ENCODE assay signal across 2 cellular contexts in genomic region chr13:74573654-74574053, GRCh38.
TF ChIP-seq lines count a peak whose summit lies in the region.

No MANE protein-coding gene starts in this region.

TF ChIP-seq in Ishikawa, 13 proteins besides CTCF, POLR2A, EP300 and RAD21 (continued from another document):
- TF ChIP-seq REST (IDR thresholded peaks at IDR 0.05; ENCODE audit: low read depth) (no peak), YY1 (IDR thresholded peaks at IDR 0.05; ENCODE audit: low read depth) (no peak), MAX (IDR thresholded peaks at IDR 0.05) (no peak), TEAD4 (IDR thresholded peaks at IDR 0.05) (no peak), TCF12 (IDR thresholded peaks at IDR 0.05; ENCODE audit: low read depth) (no peak), EGR1 (IDR thresholded peaks at IDR 0.05) (no peak), CEBPB (IDR thresholded peaks at IDR 0.05) (no peak), CREB1 (IDR thresholded peaks at IDR 0.05; ENCODE audit: low read depth) (no peak), USF1 (IDR thresholded peaks at IDR 0.05) (no peak), FOXM1 (IDR thresholded peaks at IDR 0.05; ENCODE audit: borderline replicate concordance, low read depth) (no peak), ZBTB7A (IDR thresholded peaks at IDR 0.05; ENCODE audit: low read depth) (no peak), TAF1 (IDR thresholded peaks at IDR 0.05; ENCODE audit: low read depth) (no peak)

TF ChIP-seq in K562, 482 proteins besides CTCF, POLR2A, EP300 and RAD21 (continued from another document):
- TF ChIP-seq ZBTB40 (IDR thresholded peaks at IDR 0.05) (no peak), ZBTB40 (CRISPR knock-in tag; IDR thresholded peaks at IDR 0.05) (no peak), CHAMP1 (IDR thresholded peaks at IDR 0.05) (no peak), PHF8 (IDR thresholded peaks at IDR 0.05; ENCODE audit: borderline replicate concordance, low read length) (no peak), KLF6 (CRISPR knock-in tag; IDR thresholded peaks at IDR 0.05; ENCODE audit: borderline replicate concordance) (no peak), KDM2B (CRISPR knock-in tag; IDR thresholded peaks at IDR 0.05) (no peak), ZMIZ1 (IDR thresholded peaks at IDR 0.05; ENCODE audit: low read depth in 2 of 2, low read length in 2 of 2) (no peak), ELK1 (CRISPR knock-in tag; IDR thresholded peaks at IDR 0.05) (no peak)
